Comparison of ENCODE assay signal across 1 cellular context in genomic region chr6:104527761-104528415, GRCh38.
TF ChIP-seq lines count a peak whose summit lies in the region.

No MANE protein-coding gene starts in this region.

TF ChIP-seq in HepG2, 621 proteins besides CTCF, POLR2A, EP300 and RAD21 (continued from another document):
- TF ChIP-seq RFXAP (CRISPR knock-in tag; IDR thresholded peaks at IDR 0.05; ENCODE audit: borderline replicate concordance) (no peak), ZFP36L1 (CRISPR knock-in tag; IDR thresholded peaks at IDR 0.05) (no peak), FOXJ3 (CRISPR knock-in tag; IDR thresholded peaks at IDR 0.05; ENCODE audit: borderline replicate concordance) (no peak), ZNF607 (CRISPR knock-in tag; IDR thresholded peaks at IDR 0.05; ENCODE audit: borderline replicate concordance) (no peak), GFI1 (CRISPR knock-in tag; IDR thresholded peaks at IDR 0.05; ENCODE audit: borderline replicate concordance) (no peak), ZNF780A (CRISPR knock-in tag; IDR thresholded peaks at IDR 0.05) (no peak)
- TF ChIP-seq, protein P1, sequence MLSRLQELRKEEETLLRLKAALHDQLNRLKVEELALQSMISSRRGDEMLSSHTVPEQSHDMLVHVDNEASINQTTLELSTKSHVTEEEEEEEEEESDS (CRISPR knock-in tag; IDR thresholded peaks at IDR 0.05; ENCODE audit: borderline replicate concordance) = no peak
